2 cellular contexts compared by ENCODE assay signal in the genomic region with DNA sequence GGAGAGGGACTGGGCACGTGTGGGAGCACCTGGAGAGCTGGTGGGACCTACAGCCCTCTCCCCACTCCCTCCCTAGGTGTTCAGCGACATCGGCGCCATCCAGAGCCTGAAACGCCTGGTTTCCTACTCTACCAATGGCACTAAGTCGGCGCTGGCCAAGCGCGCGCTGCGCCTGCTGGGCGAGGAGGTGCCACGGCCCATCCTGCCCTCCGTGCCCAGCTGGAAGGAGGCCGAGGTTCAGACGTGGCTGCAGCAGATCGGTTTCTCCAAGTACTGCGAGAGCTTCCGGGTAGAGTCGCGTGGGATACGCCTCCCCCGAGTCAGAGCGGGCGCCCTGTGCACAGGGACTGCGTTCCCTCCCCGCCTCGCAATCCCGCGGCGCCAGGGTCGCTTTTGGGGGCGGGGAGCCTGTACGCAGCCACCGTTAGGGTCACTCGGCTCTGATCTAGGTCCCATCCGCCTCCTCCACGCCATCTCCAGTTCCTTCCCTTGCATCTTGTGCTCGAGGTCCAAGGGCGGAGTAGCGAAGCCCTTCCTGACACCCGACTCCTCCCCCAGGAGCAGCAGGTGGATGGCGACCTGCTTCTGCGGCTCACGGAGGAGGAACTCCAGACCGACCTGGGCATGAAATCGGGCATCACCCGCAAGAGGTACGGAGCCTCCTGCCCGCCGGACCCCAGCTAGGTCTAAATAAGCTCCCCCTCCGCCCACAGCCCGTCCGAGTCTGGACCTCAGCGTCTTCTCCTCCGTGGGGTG.
TF ChIP-seq lines count a peak whose summit lies in the region.

No MANE protein-coding gene starts in this region.

TF ChIP-seq in liver, 16 proteins besides CTCF, POLR2A, EP300 and RAD21:
- TF ChIP-seq FOXA2 (IDR thresholded peaks at IDR 0.05) (no peak), NR2F2 (IDR thresholded peaks at IDR 0.05) (no peak), REST (IDR thresholded peaks at IDR 0.05) (peak; percentile 51), TAF1 (conservative IDR thresholded peaks at IDR 0.05) (no peak), GABPA (IDR thresholded peaks at IDR 0.05 in 1 of 2, conservative IDR thresholded peaks at IDR 0.05 in 1 of 2) (peak in 1 of 2 donors; percentile 69), SP1 (IDR thresholded peaks at IDR 0.05) (peak; percentile 35), HNF4A (conservative IDR thresholded peaks at IDR 0.05) (peak; percentile 34 to 59), YY1 (IDR thresholded peaks at IDR 0.05) (peak; percentile 41), RXRA (IDR thresholded peaks at IDR 0.05) (peak in 1 of 2 donors; percentile 28)
- TF ChIP-seq, protein P1, sequence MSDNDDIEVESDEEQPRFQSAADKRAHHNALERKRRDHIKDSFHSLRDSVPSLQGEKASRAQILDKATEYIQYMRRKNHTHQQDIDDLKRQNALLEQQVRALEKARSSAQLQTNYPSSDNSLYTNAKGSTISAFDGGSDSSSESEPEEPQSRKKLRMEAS (IDR thresholded peaks at IDR 0.05) = peak; percentile 17

TF ChIP-seq in HepG2, 621 proteins besides CTCF, POLR2A, EP300 and RAD21:
- TF ChIP-seq SSRP1 (CRISPR knock-in tag; IDR thresholded peaks at IDR 0.05) = no peak
- TF ChIP-seq PTBP1 (IDR thresholded peaks at IDR 0.05; ENCODE audit: low read depth, low read length, poor library complexity, severe bottlenecking) = no peak
- TF ChIP-seq CHD4 (IDR thresholded peaks at IDR 0.05; ENCODE audit: borderline replicate concordance, low read length) = no peak
- TF ChIP-seq, protein P2, sequence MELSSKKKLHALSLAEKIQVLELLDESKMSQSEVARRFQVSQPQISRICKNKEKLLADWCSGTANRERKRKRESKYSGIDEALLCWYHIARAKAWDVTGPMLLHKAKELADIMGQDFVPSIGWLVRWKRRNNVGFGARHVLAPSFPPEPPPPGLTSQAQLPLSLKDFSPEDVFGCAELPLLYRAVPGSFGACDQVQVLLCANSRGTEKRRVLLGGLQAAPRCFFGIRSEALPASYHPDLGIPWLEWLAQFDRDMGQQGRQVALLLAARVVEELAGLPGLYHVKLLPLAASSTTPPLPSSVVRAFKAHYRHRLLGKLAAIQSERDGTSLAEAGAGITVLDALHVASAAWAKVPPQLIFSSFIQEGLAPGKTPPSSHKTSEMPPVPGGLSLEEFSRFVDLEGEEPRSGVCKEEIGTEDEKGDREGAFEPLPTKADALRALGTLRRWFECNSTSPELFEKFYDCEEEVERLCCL (CRISPR knock-in tag; IDR thresholded peaks at IDR 0.05; ENCODE audit: borderline replicate concordance) = no peak
- no peak for TF ChIP-seq TBX2 (CRISPR knock-in tag; IDR thresholded peaks at IDR 0.05; ENCODE audit: borderline replicate concordance)
- no peak for TF ChIP-seq HOXA7 (CRISPR knock-in tag; IDR thresholded peaks at IDR 0.05)
- no peak for TF ChIP-seq HDAC1 (CRISPR knock-in tag; IDR thresholded peaks at IDR 0.05)
- TF ChIP-seq ARNTL (CRISPR knock-in tag; IDR thresholded peaks at IDR 0.05) = no peak
- no peak for TF ChIP-seq STAG1 (CRISPR knock-in tag; IDR thresholded peaks at IDR 0.05)
- TF ChIP-seq ZNF891 (CRISPR knock-in tag; IDR thresholded peaks at IDR 0.05) = no peak
TF ChIP-seq in HepG2: peak in this region for 0.
